ENCODE assay signal across 10 cellular contexts in the genomic region with DNA sequence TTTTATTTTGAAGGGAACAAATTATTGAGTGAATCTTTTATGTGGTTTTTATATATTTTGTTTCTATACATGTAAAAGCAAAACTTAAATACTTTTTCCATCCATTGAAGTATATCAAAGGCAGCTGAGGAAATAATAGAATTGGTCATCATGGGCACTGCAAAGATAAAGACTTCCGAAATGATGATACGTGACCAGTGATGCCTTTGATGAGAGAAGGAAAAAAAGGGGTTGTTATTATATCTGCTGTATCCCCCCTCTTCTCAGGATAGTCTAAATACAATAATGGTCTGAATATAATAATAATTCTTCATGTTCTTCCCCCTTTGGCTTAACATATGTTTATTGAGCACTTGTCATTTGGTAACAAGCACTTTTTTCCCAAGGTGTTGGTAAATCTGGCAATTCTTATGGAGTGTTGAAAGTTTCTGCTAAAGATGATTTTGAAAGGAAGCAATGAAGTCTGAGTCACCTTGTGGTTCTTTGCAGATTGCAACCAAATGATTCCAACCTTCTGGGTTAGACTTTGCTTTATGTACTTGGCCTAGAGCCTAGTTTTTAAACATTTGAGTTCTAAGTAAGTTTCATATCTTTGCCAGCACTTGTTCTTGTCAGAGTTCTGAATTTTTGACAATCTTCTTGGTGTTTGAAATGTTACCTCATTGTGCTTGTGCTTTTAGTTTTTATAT.
DNase-seq lines count a peak whose midpoint lies in the region; ATAC-seq and TF ChIP-seq lines count a peak whose summit lies in the region.
"Had no signal": no experiment of that assay in that cellular context is flagged by ENCODE, and none has a peak within 500 bp of the region (broad histone marks: within the 10 kb centered on the region; RNA-seq: fewer than 3 reads in every experiment).

No MANE protein-coding gene starts in this region.

- no peaks in the 10 kb centered on the region for H3K27me3 ChIP-seq in BJ (ENCODE audit: control insufficient read depth, insufficient read depth, low read length)

- in situ Hi-C loops in astrocyte of the spinal cord (cut with HindIII; ENCODE audit: low sequenced_read_pairs) = no loop called here

- peak; percentile 65 for DNase-seq in BJ (ENCODE audit: low read depth)
- peak; percentile 76 for DNase-seq in HT1080 (ENCODE audit: low read depth)
- peak; percentile 90 for DNase-seq in astrocyte of the spinal cord (ENCODE audit: low read depth, low spot score)
- DNase-seq in left lobe of liver (ENCODE audit: low spot score) = no peak
- DNase-seq: activated gamma-delta T cell treated with Interleukin-2 at 50 U/mL for 16 hours, hippocampal formation had no signal

- H3K36me3 ChIP-seq in BJ (ENCODE audit: control insufficient read depth, insufficient read depth, low read length) = no peaks in the 10 kb centered on the region; the same call in 1 of the 2 replicates

- H3K4me3 ChIP-seq in BJ (ENCODE audit: low read depth, low read length) = no peak overlapping the region
- H3K4me3 ChIP-seq in astrocyte of the spinal cord (ENCODE audit: low read depth, low read length) = no peak overlapping the region

- CTCF ChIA-PET in BJ (lab: Yijun Ruan, JAX) = no interaction called here

- POLR2A ChIA-PET in BJ (lab: Charles Lee) = no interaction called here

- TF ChIP-seq CTCF in BJ (IDR thresholded peaks at IDR 0.05; ENCODE audit: insufficient read depth, low read depth, low read length) (no peak), astrocyte of the spinal cord (IDR thresholded peaks at IDR 0.05; ENCODE audit: low read depth, low read length) (peak; percentile 17)

- peak; percentile 60 for ATAC-seq in left lobe of liver
- ATAC-seq in HG03159 (IDR thresholded peaks at IDR 0.05; ENCODE audit: unreplicated experiment) = no peak
- no peak for ATAC-seq in HG03108 (IDR thresholded peaks at IDR 0.05; ENCODE audit: unreplicated experiment)
- ATAC-seq in GM19452 (IDR thresholded peaks at IDR 0.05; ENCODE audit: unreplicated experiment) = no peak
- ATAC-seq in HG03175 (IDR thresholded peaks at IDR 0.05; ENCODE audit: unreplicated experiment) = no peak
